In genomic region chr15:70247281-70247680, GRCh38 we compare ENCODE assay signal across 24 cellular contexts.
DNase-seq lines count a peak whose midpoint lies in the region; ATAC-seq and TF ChIP-seq lines count a peak whose summit lies in the region.
"Had no signal": no experiment of that assay in that cellular context is flagged by ENCODE, and none has a peak within 500 bp of the region (broad histone marks: within the 10 kb centered on the region; RNA-seq: fewer than 3 reads in every experiment).

No MANE protein-coding gene starts in this region.

- H3K4me1 ChIP-seq in Loucy (ENCODE audit: insufficient read depth, low read length, poor library complexity, severe bottlenecking) = peaks cover 88% of the 10 kb centered on the region
- H3K4me1 ChIP-seq in neural progenitor cell = peaks cover 15% of the 10 kb centered on the region
- H3K4me1 ChIP-seq: gastroesophageal sphincter, prostate gland had no signal

- H3K4me3 Mint-ChIP-seq in activated naive CD4-positive, alpha-beta T cell treated with anti-CD3 and anti-CD28 coated beads, Interleukin-2, amount 50 U/mL, for 24 hours = no peak overlapping the region
- H3K4me3 Mint-ChIP-seq in chondrocyte (ENCODE audit: unreplicated experiment) = no peak overlapping the region
- no peak overlapping the region for H3K4me3 Mint-ChIP-seq in stimulated activated memory B cell treated with anti-CD40 and anti-IgM and Interleukin-4, amounts not matched to agents 10 μg/mL and 1 μg/mL and 100 μg/mL, for 72 hours
- no peak overlapping the region for H3K4me3 Mint-ChIP-seq in neural progenitor cell

- peaks cover 51% of the 10 kb centered on the region for H3K4me1 Mint-ChIP-seq in activated naive CD4-positive, alpha-beta T cell treated with anti-CD3 and anti-CD28 coated beads, Interleukin-2, amount 50 U/mL, for 24 hours
- H3K4me1 Mint-ChIP-seq in chondrocyte (ENCODE audit: low read depth) = peaks cover 4% of the 10 kb centered on the region
- peaks cover 64% of the 10 kb centered on the region for H3K4me1 Mint-ChIP-seq in stimulated activated memory B cell treated with anti-CD40 and anti-IgM and Interleukin-4, amounts not matched to agents 10 μg/mL and 1 μg/mL and 100 μg/mL, for 72 hours
- peaks cover 80% of the 10 kb centered on the region for H3K4me1 Mint-ChIP-seq in neural progenitor cell

- no peaks in the 10 kb centered on the region for H3K9me3 Mint-ChIP-seq in activated naive CD4-positive, alpha-beta T cell treated with anti-CD3 and anti-CD28 coated beads, Interleukin-2, amount 50 U/mL, for 24 hours
- H3K9me3 Mint-ChIP-seq in chondrocyte (ENCODE audit: low read depth) = no peaks in the 10 kb centered on the region
- no peaks in the 10 kb centered on the region for H3K9me3 Mint-ChIP-seq in stimulated activated memory B cell treated with anti-CD40 and anti-IgM and Interleukin-4, amounts not matched to agents 10 μg/mL and 1 μg/mL and 100 μg/mL, for 72 hours
- H3K9me3 Mint-ChIP-seq in neural progenitor cell = no peaks in the 10 kb centered on the region

- no peak for DNase-seq in activated naive CD4-positive, alpha-beta T cell treated with Interleukin-2 at 50 U/mL for 16 hours
- DNase-seq in chondrocyte (ENCODE audit: low spot score) (peak; percentile 15), neural progenitor cell (ENCODE audit: low spot score) (no peak)
- DNase-seq: activated CD8-positive, alpha-beta memory T cell treated with anti-CD3 and anti-CD28 coated beads, Interleukin-2, amount 50 U/mL, for 4 hours; DMS53; hippocampal formation; left colon; NCI-H1436; NCI-H2107; NCI-H446 treated with DMSO at 0.1 percent for 48 hours; NCI-H82; SHP77; stomach; T-helper 9 cell; thyroid gland had no signal

- no peaks in the 10 kb centered on the region for H3K27me3 Mint-ChIP-seq in activated naive CD4-positive, alpha-beta T cell treated with anti-CD3 and anti-CD28 coated beads, Interleukin-2, amount 50 U/mL, for 24 hours
- H3K27me3 Mint-ChIP-seq in chondrocyte (ENCODE audit: low read depth) (peaks cover 8% of the 10 kb centered on the region), neural progenitor cell (ENCODE audit: insufficient read depth, low read depth) (peaks cover 13% of the 10 kb centered on the region)
- no peaks in the 10 kb centered on the region for H3K27me3 Mint-ChIP-seq in stimulated activated memory B cell treated with anti-CD40 and anti-IgM and Interleukin-4, amounts not matched to agents 10 μg/mL and 1 μg/mL and 100 μg/mL, for 72 hours

- no peaks in the 10 kb centered on the region for H3K27me3 ChIP-seq in Loucy (ENCODE audit: insufficient read depth, low read length, poor library complexity, severe bottlenecking)
- H3K27me3 ChIP-seq in neural progenitor cell = no peaks in the 10 kb centered on the region
- H3K27me3 ChIP-seq: gastroesophageal sphincter, stomach, thyroid gland had no signal

- H3K27ac Mint-ChIP-seq in activated naive CD4-positive, alpha-beta T cell treated with anti-CD3 and anti-CD28 coated beads, Interleukin-2, amount 50 U/mL, for 24 hours = peak overlapping the region; percentile 55
- H3K27ac Mint-ChIP-seq in chondrocyte (ENCODE audit: unreplicated experiment) = no peak overlapping the region
- H3K27ac Mint-ChIP-seq in stimulated activated memory B cell treated with anti-CD40 and anti-IgM and Interleukin-4, amounts not matched to agents 10 μg/mL and 1 μg/mL and 100 μg/mL, for 72 hours = peak overlapping the region; percentile 14
- H3K27ac Mint-ChIP-seq in neural progenitor cell = no peak overlapping the region

- no peaks in the 10 kb centered on the region for H4K20me1 ChIP-seq in Loucy (ENCODE audit: insufficient read depth, low read length, poor library complexity, severe bottlenecking)
- no peaks in the 10 kb centered on the region for H4K20me1 ChIP-seq in neural progenitor cell (ENCODE audit: low read depth)

- H3K27ac ChIP-seq in neural progenitor cell = no peak overlapping the region
- H3K27ac ChIP-seq: dorsolateral prefrontal cortex, gastroesophageal sphincter, KMS-11, prostate gland, stomach, thyroid gland had no signal

- 0 out of 2 replicates have a peak, but pooled peaks cover 4% of the 10 kb centered on the region for H3F3A ChIP-seq in Loucy (ENCODE audit: low read depth)
- no peaks in the 10 kb centered on the region for H3F3A ChIP-seq in neural progenitor cell (ENCODE audit: low read depth)

- H3K9me3 ChIP-seq in Loucy (ENCODE audit: insufficient read depth, low read depth, low read length) = no peaks in the 10 kb centered on the region
- no peaks in the 10 kb centered on the region for H3K9me3 ChIP-seq in neural progenitor cell (ENCODE audit: low read depth)
- H3K9me3 ChIP-seq: gastroesophageal sphincter, prostate gland, stomach, thyroid gland had no signal

- H2AFZ ChIP-seq in Loucy (ENCODE audit: low read length) (no peak overlapping the region), neural progenitor cell (replicated peaks) (no peak overlapping the region)

- ATAC-seq in stimulated activated memory B cell treated with anti-CD40 and anti-IgM and Interleukin-4, amounts not matched to agents 10 μg/mL and 1 μg/mL and 100 μg/mL, for 72 hours = no peak
- ATAC-seq in GM21619 (IDR thresholded peaks at IDR 0.05; ENCODE audit: unreplicated experiment) (no peak), GM19395 (IDR thresholded peaks at IDR 0.05; ENCODE audit: unreplicated experiment) (no peak)
- ATAC-seq: gastroesophageal sphincter, left colon had no signal

- peak overlapping the region; percentile 64 for H3K4me2 ChIP-seq in Loucy (ENCODE audit: low read depth, low read length, poor library complexity, severe bottlenecking)
- H3K4me2 ChIP-seq in neural progenitor cell = no peak overlapping the region
- H3K4me2 ChIP-seq: KMS-11 had no signal

- H3K36me3 ChIP-seq in Loucy (ENCODE audit: insufficient read depth, low read length) = no peaks in the 10 kb centered on the region
- H3K36me3 ChIP-seq in neural progenitor cell = no peaks in the 10 kb centered on the region
- H3K36me3 ChIP-seq: gastroesophageal sphincter, prostate gland, stomach, thyroid gland had no signal

- no peaks in the 10 kb centered on the region for H3K36me3 Mint-ChIP-seq in activated naive CD4-positive, alpha-beta T cell treated with anti-CD3 and anti-CD28 coated beads, Interleukin-2, amount 50 U/mL, for 24 hours
- H3K36me3 Mint-ChIP-seq in chondrocyte (ENCODE audit: low read depth) (no peaks in the 10 kb centered on the region), neural progenitor cell (no peaks in the 10 kb centered on the region)
- H3K36me3 Mint-ChIP-seq in stimulated activated memory B cell treated with anti-CD40 and anti-IgM and Interleukin-4, amounts not matched to agents 10 μg/mL and 1 μg/mL and 100 μg/mL, for 72 hours = no peaks in the 10 kb centered on the region

- no peak overlapping the region for H3K4me3 ChIP-seq in Loucy (ENCODE audit: low read length, poor library complexity, severe bottlenecking)
- no peak overlapping the region for H3K4me3 ChIP-seq in neural progenitor cell
- H3K4me3 ChIP-seq: dorsolateral prefrontal cortex, gastroesophageal sphincter, prostate gland, stomach, thyroid gland had no signal

- TF ChIP-seq CTCF in Loucy (conservative IDR thresholded peaks at IDR 0.05; ENCODE audit: low read length) (no peak), chondrocyte (IDR thresholded peaks at IDR 0.05) (no peak), neural progenitor cell (IDR thresholded peaks at IDR 0.05) (no peak)

- H3K79me2 ChIP-seq in Loucy (ENCODE audit: insufficient read depth, low read length) = no peaks in the 10 kb centered on the region
- H3K79me2 ChIP-seq in neural progenitor cell (ENCODE audit: low read depth) = no peaks in the 10 kb centered on the region

- peak overlapping the region; percentile 57 for H3K9ac ChIP-seq in Loucy (ENCODE audit: low read depth, low read length, poor library complexity, severe bottlenecking)
- no peak overlapping the region for H3K9ac ChIP-seq in neural progenitor cell
- H3K9ac ChIP-seq: KMS-11 had no signal

- H3K9me2 ChIP-seq in Loucy (replicated peaks; ENCODE audit: low read depth, low read length) = no peaks in the 10 kb centered on the region

Comparison
In these comparisons a context has a peak if more than half of its experiments do, and no peak if none do; other contexts are left out.
1. H3K27ac Mint-ChIP-seq: peak in activated naive CD4-positive, alpha-beta T cell treated with anti-CD3 and anti-CD28 coated beads, Interleukin-2, amount 50 U/mL, for 24 hours (single experiment) and stimulated activated memory B cell treated with anti-CD40 and anti-IgM and Interleukin-4, amounts not matched to agents 10 μg/mL and 1 μg/mL and 100 μg/mL, for 72 hours (single experiment); none in chondrocyte (single experiment) and neural progenitor cell (single experiment).